1 cellular context compared by ENCODE assay signal in genomic region chr19:6489278-6490061, GRCh38.
TF ChIP-seq lines count a peak whose summit lies in the region.

No MANE protein-coding gene starts in this region.

TF ChIP-seq in GM23338, 12 proteins besides CTCF, POLR2A, EP300 and RAD21 (continued from another document):
- TF ChIP-seq, protein P1, sequence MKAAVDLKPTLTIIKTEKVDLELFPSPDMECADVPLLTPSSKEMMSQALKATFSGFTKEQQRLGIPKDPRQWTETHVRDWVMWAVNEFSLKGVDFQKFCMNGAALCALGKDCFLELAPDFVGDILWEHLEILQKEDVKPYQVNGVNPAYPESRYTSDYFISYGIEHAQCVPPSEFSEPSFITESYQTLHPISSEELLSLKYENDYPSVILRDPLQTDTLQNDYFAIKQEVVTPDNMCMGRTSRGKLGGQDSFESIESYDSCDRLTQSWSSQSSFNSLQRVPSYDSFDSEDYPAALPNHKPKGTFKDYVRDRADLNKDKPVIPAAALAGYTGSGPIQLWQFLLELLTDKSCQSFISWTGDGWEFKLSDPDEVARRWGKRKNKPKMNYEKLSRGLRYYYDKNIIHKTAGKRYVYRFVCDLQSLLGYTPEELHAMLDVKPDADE (IDR thresholded peaks at IDR 0.05), result no peak
- TF ChIP-seq, protein P2, sequence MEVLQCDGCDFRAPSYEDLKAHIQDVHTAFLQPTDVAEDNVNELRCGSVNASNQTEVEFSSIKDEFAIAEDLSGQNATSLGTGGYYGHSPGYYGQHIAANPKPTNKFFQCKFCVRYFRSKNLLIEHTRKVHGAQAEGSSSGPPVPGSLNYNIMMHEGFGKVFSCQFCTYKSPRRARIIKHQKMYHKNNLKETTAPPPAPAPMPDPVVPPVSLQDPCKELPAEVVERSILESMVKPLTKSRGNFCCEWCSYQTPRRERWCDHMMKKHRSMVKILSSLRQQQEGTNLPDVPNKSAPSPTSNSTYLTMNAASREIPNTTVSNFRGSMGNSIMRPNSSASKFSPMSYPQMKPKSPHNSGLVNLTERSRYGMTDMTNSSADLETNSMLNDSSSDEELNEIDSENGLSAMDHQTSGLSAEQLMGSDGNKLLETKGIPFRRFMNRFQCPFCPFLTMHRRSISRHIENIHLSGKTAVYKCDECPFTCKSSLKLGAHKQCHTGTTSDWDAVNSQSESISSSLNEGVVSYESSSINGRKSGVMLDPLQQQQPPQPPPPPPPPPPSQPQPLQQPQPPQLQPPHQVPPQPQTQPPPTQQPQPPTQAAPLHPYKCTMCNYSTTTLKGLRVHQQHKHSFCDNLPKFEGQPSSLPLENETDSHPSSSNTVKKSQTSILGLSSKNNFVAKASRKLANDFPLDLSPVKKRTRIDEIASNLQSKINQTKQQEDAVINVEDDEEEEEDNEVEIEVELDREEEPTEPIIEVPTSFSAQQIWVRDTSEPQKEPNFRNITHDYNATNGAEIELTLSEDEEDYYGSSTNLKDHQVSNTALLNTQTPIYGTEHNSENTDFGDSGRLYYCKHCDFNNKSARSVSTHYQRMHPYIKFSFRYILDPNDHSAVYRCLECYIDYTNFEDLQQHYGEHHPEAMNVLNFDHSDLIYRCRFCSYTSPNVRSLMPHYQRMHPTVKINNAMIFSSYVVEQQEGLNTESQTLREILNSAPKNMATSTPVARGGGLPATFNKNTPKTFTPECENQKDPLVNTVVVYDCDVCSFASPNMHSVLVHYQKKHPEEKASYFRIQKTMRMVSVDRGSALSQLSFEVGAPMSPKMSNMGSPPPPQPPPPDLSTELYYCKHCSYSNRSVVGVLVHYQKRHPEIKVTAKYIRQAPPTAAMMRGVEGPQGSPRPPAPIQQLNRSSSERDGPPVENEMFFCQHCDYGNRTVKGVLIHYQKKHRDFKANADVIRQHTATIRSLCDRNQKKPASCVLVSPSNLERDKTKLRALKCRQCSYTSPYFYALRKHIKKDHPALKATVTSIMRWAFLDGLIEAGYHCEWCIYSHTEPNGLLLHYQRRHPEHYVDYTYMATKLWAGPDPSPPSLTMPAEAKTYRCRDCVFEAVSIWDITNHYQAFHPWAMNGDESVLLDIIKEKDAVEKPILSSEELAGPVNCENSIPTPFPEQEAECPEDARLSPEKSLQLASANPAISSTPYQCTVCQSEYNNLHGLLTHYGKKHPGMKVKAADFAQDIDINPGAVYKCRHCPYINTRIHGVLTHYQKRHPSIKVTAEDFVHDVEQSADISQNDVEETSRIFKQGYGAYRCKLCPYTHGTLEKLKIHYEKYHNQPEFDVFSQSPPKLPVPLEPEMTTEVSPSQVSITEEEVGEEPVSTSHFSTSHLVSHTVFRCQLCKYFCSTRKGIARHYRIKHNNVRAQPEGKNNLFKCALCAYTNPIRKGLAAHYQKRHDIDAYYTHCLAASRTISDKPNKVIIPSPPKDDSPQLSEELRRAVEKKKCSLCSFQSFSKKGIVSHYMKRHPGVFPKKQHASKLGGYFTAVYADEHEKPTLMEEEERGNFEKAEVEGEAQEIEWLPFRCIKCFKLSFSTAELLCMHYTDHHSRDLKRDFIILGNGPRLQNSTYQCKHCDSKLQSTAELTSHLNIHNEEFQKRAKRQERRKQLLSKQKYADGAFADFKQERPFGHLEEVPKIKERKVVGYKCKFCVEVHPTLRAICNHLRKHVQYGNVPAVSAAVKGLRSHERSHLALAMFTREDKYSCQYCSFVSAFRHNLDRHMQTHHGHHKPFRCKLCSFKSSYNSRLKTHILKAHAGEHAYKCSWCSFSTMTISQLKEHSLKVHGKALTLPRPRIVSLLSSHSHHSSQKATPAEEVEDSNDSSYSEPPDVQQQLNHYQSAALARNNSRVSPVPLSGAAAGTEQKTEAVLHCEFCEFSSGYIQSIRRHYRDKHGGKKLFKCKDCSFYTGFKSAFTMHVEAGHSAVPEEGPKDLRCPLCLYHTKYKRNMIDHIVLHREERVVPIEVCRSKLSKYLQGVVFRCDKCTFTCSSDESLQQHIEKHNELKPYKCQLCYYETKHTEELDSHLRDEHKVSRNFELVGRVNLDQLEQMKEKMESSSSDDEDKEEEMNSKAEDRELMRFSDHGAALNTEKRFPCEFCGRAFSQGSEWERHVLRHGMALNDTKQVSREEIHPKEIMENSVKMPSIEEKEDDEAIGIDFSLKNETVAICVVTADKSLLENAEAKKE (CRISPR knock-in tag; IDR thresholded peaks at IDR 0.05), result no peak
- TF ChIP-seq EZH2 (IDR thresholded peaks at IDR 0.05; ENCODE audit: low read depth, unreplicated experiment) (no peak), ZNF331 (CRISPR knock-in tag; IDR thresholded peaks at IDR 0.05; ENCODE audit: low read depth) (no peak), JUNB (IDR thresholded peaks at IDR 0.05; ENCODE audit: unreplicated experiment) (no peak)
